Comparison of ENCODE assay signal across 8 cellular contexts in the genomic region with DNA sequence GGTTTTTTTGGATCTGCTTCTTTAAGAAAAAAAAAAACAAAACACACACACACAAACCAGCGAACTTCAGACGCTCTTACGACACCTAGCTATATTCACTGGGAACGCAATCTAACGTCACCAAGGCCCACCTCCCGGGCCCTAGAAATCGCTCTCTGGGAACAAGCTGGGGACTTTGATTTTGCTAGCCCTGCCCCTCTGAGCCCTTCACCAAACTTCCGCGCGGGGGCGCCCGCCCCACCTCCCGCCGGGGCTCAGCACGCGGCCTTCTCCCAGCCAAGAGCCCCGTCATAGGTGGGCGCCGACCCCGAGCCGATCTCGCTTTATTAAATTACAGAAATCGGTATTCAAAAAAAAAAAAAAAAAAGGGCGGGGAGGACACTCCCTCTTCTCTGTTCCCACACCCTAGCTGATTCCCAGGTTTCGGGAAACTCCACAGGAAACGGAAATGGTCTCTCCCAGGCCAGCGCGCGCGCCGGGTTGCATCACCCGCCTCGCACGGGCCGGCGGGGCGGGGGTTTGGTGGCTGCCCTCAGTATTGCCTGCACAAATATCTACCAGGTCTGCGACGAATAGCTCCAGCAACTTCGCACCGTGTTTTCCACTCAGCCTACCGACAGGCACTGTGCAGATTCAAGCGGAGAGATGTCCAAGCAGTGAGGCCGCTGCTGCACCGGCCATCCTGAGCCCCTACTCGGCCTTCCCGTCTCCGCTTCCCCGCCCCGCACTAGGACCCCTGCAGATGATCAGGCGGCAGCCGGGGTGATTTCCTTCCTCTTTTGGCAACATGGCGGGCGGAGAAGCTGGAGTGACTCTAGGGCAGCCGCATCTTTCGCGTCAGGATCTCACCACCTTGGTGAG. TPM values are rescaled to one million over a fixed set of nuclear protein-coding genes. Genes with fewer than 3 reads are reported as not detected.
DNase-seq lines count a peak whose midpoint lies in the region; ATAC-seq, FAIRE-seq and TF ChIP-seq lines count a peak whose summit lies in the region.

Gene EIF2S3 (plus strand): TSS at position 775 of the 861 bp plus-strand sequence. CDS start 13 bp downstream, at position 788.

- peak within 1 kb of the TSS; percentile 94 for H3K27ac ChIP-seq in parathyroid adenoma
- H3K27ac ChIP-seq in transverse colon: peak within 1 kb of the TSS in 2 of 4 donors; percentile 89 to 92

- H3K4me3 ChIP-seq in adipocyte (ENCODE audit: low read length) (no peak within 1 kb of the TSS), parathyroid adenoma (ENCODE audit: low read depth, low read length) (peak within 1 kb of the TSS; percentile 83), transverse colon (peak within 1 kb of the TSS in 2 of 4 donors; percentile 70 to 80)

- peak; percentile 61 for TF ChIP-seq CTCF in parathyroid adenoma (IDR thresholded peaks at IDR 0.05)
- TF ChIP-seq CTCF in transverse colon (IDR thresholded peaks at IDR 0.05): peak; percentile 49 to 69 (median 58)

- H3K4me1 ChIP-seq in adipocyte (ENCODE audit: control insufficient read depth, insufficient read depth, low read length) (peaks cover 3% of the 10 kb centered on the region), parathyroid adenoma (no peaks in the 10 kb centered on the region), transverse colon (peaks cover 0 to 6% (median 0%) of the 10 kb centered on the region in 4 donors)

- peak within 1 kb of the TSS; percentile 89 for H2AFZ ChIP-seq in parathyroid adenoma

- 8% methylated on average over 56 of the region's 57 CpGs; no CpG with 5 or more reads in 1 of the 2 donors for WGBS in transverse colon (ENCODE audit: low coverage in 1 of 2), 2 donors

- peak within 1 kb of the TSS; percentile 81 for H3K4me2 ChIP-seq in parathyroid adenoma (ENCODE audit: low read length)

- DNase-seq in GM12891 (ENCODE audit: insufficient read length, low spot score): peak; percentile 38
- peak; percentile 83 for DNase-seq in NCI-H1436 (lab: John Stamatoyannopoulos, UW)
- DNase-seq in SW480 (ENCODE audit: low spot score): peak; percentile 97
- peak; percentile 98 for DNase-seq in adipocyte (ENCODE audit: low read depth)
- DNase-seq in Right ventricle myocardium superior: peak; percentile 90
- DNase-seq in transverse colon: peak; percentile 91

- TF ChIP-seq POLR2A in GM12891 (IDR thresholded peaks at IDR 0.05; ENCODE audit: low read depth, low read length) (peak; percentile 93), transverse colon (IDR thresholded peaks at IDR 0.05) (peak; percentile 78)

- H3K9me3 ChIP-seq in adipocyte (ENCODE audit: control insufficient read depth, low read length) (no peaks in the 10 kb centered on the region), parathyroid adenoma (ENCODE audit: control insufficient read depth, low read length) (no peaks in the 10 kb centered on the region), transverse colon (no peaks in the 10 kb centered on the region)

- intact Hi-C loops in Right ventricle myocardium superior (cut with DNase I) (loop anchor here (10.0 kb wide), 1 partner anchor 150 kb away; the partner anchor contains the start of genes APOO and CXorf58), transverse colon (cut with DNase I; ENCODE audit: low total_unique reads) (loop anchor here (10.0 kb wide), 1 partner anchor 100 kb away; no protein-coding TSS in a partner anchor)

- ATAC-seq in HG02798 (IDR thresholded peaks at IDR 0.05; ENCODE audit: poor library complexity, unreplicated experiment) (peak; percentile 92), Right ventricle myocardium superior (ENCODE audit: poor library complexity) (peak; percentile 98)

- in situ Hi-C loops in transverse colon (cut with MboI; ENCODE audit: low pct_ligation_motif_present in 1 of 4, low pct_unique_long_range_greater_than_20kb in 1 of 4, low sequenced_read_pairs in 3 of 4): loop anchor here in 3 of 4 donors (25.0 kb wide), 2 partner anchors 142 to 367 kb away; partner anchors contain the start of genes APOO (in 1 of the 3) and CXorf58 (in 1 of the 3)

- H3K9ac ChIP-seq in adipocyte (ENCODE audit: low read length) (no peak within 1 kb of the TSS), parathyroid adenoma (no peak within 1 kb of the TSS)

- peak; percentile 94 for FAIRE-seq in GM12891 (lab: Jason Lieb, UNC)

- peaks cover 18% of the 10 kb centered on the region for H3K36me3 ChIP-seq in adipocyte (ENCODE audit: control insufficient read depth, insufficient read depth, low read length, severe bottlenecking)
- H3K36me3 ChIP-seq in parathyroid adenoma (ENCODE audit: control insufficient read depth, insufficient read depth, low read length): no peaks in the 10 kb centered on the region
- H3K36me3 ChIP-seq in transverse colon: no peaks in the 10 kb centered on the region

- H3K27me3 ChIP-seq in adipocyte (replicated peaks; ENCODE audit: control insufficient read depth, insufficient read depth, low read length) (no peaks in the 10 kb centered on the region), parathyroid adenoma (ENCODE audit: control insufficient read depth, insufficient read depth, low read length) (no peaks in the 10 kb centered on the region), transverse colon (no peaks in the 10 kb centered on the region)

- no peak for TF ChIP-seq EP300 in transverse colon (IDR thresholded peaks at IDR 0.05; ENCODE audit: low read depth)

- peaks cover 4% of the 10 kb centered on the region for H3K79me2 ChIP-seq in parathyroid adenoma

TF ChIP-seq in GM12891, 5 proteins besides CTCF, POLR2A, EP300 and RAD21:
- TF ChIP-seq POLR2AphosphoS5 (IDR thresholded peaks at IDR 0.05; ENCODE audit: low read depth, low read length) (peak; percentile 89), POU2F2 (IDR thresholded peaks at IDR 0.05; ENCODE audit: low read depth, low read length) (no peak; the same call in 1 of the 2 replicates), TAF1 (IDR thresholded peaks at IDR 0.05; ENCODE audit: low read depth, low read length) (peak; percentile 84)

RNA-seq across cellular contexts. Expression of gene EIF2S3, which starts in this region (rescaled TPM):
- 123 TPM for polyA plus RNA-seq in GM12891 (2012; ENCODE audit: low read depth, missing spikeins)
- total RNA-seq in Right ventricle myocardium superior (64.4 TPM), transverse colon (100 to 1,000 TPM in 1 of 4 donors, 10 to 100 TPM in 3; 50.5 to 129 (median 80.5) TPM)

Comparison
In these comparisons a context has a peak if more than half of its experiments do, and no peak if none do; other contexts are left out.
1. DNase-seq: peak in every context shown above with its lines; median percentile 98 in adipocyte; 97 in SW480; 91 in transverse colon; 90 in Right ventricle myocardium superior; 83 in NCI-H1436; 38 in GM12891.